Comparison of ENCODE assay signal across 1 cellular context in the genomic region with DNA sequence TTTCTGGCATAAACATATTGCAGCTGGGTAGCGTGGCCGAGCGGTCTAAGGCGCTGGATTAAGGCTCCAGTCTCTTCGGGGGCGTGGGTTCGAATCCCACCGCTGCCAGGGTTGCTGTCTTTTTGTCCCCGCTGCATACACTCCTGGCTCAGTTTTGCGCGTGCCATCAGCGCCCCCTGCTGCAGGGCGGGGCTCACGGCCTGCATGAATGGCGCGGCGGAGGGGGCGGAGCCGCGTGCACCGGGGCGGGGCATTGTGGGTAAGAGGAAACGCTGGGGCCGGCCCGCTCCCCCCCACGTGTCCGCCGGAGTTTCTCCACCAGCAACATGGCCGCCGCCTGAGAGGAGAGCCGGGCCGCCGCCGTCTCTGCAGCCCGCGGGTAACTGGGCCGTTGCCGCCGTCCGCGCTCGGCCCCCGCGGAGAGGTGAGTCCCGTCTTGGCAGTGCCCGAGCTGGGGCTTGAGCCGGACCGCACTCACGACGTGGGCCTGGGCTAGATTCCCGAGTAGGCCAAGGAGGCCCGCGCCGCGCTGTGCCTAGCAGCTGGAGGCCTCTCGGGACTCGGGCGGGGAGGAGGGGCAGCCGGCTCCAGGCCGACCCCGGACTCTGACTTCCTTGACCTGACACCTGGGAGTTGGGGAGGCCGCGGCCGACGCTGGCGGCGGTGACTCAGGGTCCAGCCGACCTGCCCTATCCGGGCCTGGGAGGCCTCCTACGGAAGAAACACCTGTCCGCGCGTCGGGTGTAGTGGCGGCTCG.
TF ChIP-seq lines count a peak whose summit lies in the region.

A gene with protein sequence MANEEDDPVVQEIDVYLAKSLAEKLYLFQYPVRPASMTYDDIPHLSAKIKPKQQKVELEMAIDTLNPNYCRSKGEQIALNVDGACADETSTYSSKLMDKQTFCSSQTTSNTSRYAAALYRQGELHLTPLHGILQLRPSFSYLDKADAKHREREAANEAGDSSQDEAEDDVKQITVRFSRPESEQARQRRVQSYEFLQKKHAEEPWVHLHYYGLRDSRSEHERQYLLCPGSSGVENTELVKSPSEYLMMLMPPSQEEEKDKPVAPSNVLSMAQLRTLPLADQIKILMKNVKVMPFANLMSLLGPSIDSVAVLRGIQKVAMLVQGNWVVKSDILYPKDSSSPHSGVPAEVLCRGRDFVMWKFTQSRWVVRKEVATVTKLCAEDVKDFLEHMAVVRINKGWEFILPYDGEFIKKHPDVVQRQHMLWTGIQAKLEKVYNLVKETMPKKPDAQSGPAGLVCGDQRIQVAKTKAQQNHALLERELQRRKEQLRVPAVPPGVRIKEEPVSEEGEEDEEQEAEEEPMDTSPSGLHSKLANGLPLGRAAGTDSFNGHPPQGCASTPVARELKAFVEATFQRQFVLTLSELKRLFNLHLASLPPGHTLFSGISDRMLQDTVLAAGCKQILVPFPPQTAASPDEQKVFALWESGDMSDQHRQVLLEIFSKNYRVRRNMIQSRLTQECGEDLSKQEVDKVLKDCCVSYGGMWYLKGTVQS (plus strand): TSS at position 296 of the 757 bp plus-strand sequence. CDS start 5,560 bp downstream, outside the sequence.

TF ChIP-seq in HepG2, 621 proteins besides CTCF, POLR2A, EP300 and RAD21 (continued from another document and continues in another):
- TF ChIP-seq, protein P1, sequence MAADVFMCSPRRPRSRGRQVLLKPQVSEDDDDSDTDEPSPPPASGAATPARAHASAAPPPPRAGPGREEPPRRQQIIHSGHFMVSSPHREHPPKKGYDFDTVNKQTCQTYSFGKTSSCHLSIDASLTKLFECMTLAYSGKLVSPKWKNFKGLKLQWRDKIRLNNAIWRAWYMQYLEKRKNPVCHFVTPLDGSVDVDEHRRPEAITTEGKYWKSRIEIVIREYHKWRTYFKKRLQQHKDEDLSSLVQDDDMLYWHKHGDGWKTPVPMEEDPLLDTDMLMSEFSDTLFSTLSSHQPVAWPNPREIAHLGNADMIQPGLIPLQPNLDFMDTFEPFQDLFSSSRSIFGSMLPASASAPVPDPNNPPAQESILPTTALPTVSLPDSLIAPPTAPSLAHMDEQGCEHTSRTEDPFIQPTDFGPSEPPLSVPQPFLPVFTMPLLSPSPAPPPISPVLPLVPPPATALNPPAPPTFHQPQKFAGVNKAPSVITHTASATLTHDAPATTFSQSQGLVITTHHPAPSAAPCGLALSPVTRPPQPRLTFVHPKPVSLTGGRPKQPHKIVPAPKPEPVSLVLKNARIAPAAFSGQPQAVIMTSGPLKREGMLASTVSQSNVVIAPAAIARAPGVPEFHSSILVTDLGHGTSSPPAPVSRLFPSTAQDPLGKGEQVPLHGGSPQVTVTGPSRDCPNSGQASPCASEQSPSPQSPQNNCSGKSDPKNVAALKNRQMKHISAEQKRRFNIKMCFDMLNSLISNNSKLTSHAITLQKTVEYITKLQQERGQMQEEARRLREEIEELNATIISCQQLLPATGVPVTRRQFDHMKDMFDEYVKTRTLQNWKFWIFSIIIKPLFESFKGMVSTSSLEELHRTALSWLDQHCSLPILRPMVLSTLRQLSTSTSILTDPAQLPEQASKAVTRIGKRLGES (CRISPR knock-in tag; IDR thresholded peaks at IDR 0.05; ENCODE audit: borderline replicate concordance): peak; percentile 10
- TF ChIP-seq KAT2B (IDR thresholded peaks at IDR 0.05; ENCODE audit: borderline replicate concordance, low read depth, low read length) (0 out of 2 replicates have a peak, but pooled peaks have one; percentile 10), SMC3 (IDR thresholded peaks at IDR 0.05; ENCODE audit: low read length) (peak; percentile 67; the same call in 1 of the 2 replicates), SAFB2 (CRISPR knock-in tag; IDR thresholded peaks at IDR 0.05; ENCODE audit: borderline replicate concordance, low read depth) (peak; percentile 99), ZNF546 (CRISPR knock-in tag; conservative IDR thresholded peaks at IDR 0.05) (peak; percentile 94), ZNF317 (CRISPR knock-in tag; IDR thresholded peaks at IDR 0.05) (peak; percentile 63), THYN1 (CRISPR knock-in tag; IDR thresholded peaks at IDR 0.05; ENCODE audit: borderline replicate concordance, low read depth) (peak; percentile 100), ZNF232 (CRISPR knock-in tag; IDR thresholded peaks at IDR 0.05; ENCODE audit: borderline replicate concordance) (peak; percentile 65; the same call in 1 of the 2 replicates), FOXC1 (CRISPR knock-in tag; IDR thresholded peaks at IDR 0.05; ENCODE audit: borderline replicate concordance) (peak; percentile 99), BCL3 (CRISPR knock-in tag; IDR thresholded peaks at IDR 0.05) (peak; percentile 100), ZSCAN20 (CRISPR knock-in tag; IDR thresholded peaks at IDR 0.05; ENCODE audit: borderline replicate concordance) (peak; percentile 96; the same call in 1 of the 2 replicates), HES4 (CRISPR knock-in tag; IDR thresholded peaks at IDR 0.05; ENCODE audit: borderline replicate concordance) (peak; percentile 95), CBX5 (CRISPR knock-in tag; IDR thresholded peaks at IDR 0.05; ENCODE audit: borderline replicate concordance) (peak; percentile 92; the same call in 1 of the 2 replicates), ATF2 (CRISPR knock-in tag; IDR thresholded peaks at IDR 0.05) (peak; percentile 96), ATAD3A (CRISPR knock-in tag; IDR thresholded peaks at IDR 0.05) (peak; percentile 26; the same call in 1 of the 2 replicates), SOX13 (IDR thresholded peaks at IDR 0.05) (peak; percentile 65; the same call in 1 of the 2 replicates), SOX13 (CRISPR knock-in tag; conservative IDR thresholded peaks at IDR 0.05 in 1 of 2, IDR thresholded peaks at IDR 0.05 in 1 of 2) (peak; percentile 80 to 95), ZNF749 (CRISPR knock-in tag; IDR thresholded peaks at IDR 0.05; ENCODE audit: borderline replicate concordance) (peak; percentile 97), HMG20A (CRISPR knock-in tag; IDR thresholded peaks at IDR 0.05; ENCODE audit: borderline replicate concordance) (peak; percentile 69), SOX5 (CRISPR knock-in tag; IDR thresholded peaks at IDR 0.05; ENCODE audit: borderline replicate concordance) (peak; percentile 89), EHMT2 (IDR thresholded peaks at IDR 0.05; ENCODE audit: borderline replicate concordance, low read depth, low read length) (no peak), CC2D1A (CRISPR knock-in tag; IDR thresholded peaks at IDR 0.05) (peak; percentile 97; the same call in 1 of the 2 replicates), HCFC1 (IDR thresholded peaks at IDR 0.05; ENCODE audit: low read depth, low read length) (peak; percentile 65), ZNF44 (CRISPR knock-in tag; IDR thresholded peaks at IDR 0.05) (peak; percentile 19; the same call in 1 of the 2 replicates), FOXO4 (CRISPR knock-in tag; conservative IDR thresholded peaks at IDR 0.05) (no peak; the same call in none of the 2 replicates), ETV6 (CRISPR knock-in tag; conservative IDR thresholded peaks at IDR 0.05) (peak; percentile 78), FIP1L1 (IDR thresholded peaks at IDR 0.05; ENCODE audit: borderline replicate concordance, insufficient read depth, low read depth, low read length) (peak; percentile 93), ZNF326 (CRISPR knock-in tag; IDR thresholded peaks at IDR 0.05; ENCODE audit: borderline replicate concordance) (no peak), ZNF839 (CRISPR knock-in tag; IDR thresholded peaks at IDR 0.05; ENCODE audit: borderline replicate concordance) (peak; percentile 70), PBX3 (CRISPR knock-in tag; IDR thresholded peaks at IDR 0.05; ENCODE audit: borderline replicate concordance) (peak; percentile 20; the same call in 1 of the 2 replicates), XRCC5 (optimal IDR thresholded peaks at IDR 0.05; ENCODE audit: low read length) (peak; percentile 99), HNRNPH1 (optimal IDR thresholded peaks at IDR 0.05; ENCODE audit: low read depth, low read length) (peak; percentile 39), MEIS2 (CRISPR knock-in tag; IDR thresholded peaks at IDR 0.05) (peak; percentile 79), NFRKB (IDR thresholded peaks at IDR 0.05) (peak; percentile 88)
- TF ChIP-seq, protein P2, sequence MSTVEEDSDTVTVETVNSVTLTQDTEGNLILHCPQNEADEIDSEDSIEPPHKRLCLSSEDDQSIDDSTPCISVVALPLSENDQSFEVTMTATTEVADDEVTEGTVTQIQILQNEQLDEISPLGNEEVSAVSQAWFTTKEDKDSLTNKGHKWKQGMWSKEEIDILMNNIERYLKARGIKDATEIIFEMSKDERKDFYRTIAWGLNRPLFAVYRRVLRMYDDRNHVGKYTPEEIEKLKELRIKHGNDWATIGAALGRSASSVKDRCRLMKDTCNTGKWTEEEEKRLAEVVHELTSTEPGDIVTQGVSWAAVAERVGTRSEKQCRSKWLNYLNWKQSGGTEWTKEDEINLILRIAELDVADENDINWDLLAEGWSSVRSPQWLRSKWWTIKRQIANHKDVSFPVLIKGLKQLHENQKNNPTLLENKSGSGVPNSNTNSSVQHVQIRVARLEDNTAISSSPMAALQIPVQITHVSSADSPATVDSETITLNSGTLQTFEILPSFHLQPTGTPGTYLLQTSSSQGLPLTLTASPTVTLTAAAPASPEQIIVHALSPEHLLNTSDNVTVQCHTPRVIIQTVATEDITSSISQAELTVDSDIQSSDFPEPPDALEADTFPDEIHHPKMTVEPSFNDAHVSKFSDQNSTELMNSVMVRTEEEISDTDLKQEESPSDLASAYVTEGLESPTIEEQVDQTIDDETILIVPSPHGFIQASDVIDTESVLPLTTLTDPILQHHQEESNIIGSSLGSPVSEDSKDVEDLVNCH (CRISPR knock-in tag; IDR thresholded peaks at IDR 0.05): peak; percentile 92
- TF ChIP-seq, protein P3, sequence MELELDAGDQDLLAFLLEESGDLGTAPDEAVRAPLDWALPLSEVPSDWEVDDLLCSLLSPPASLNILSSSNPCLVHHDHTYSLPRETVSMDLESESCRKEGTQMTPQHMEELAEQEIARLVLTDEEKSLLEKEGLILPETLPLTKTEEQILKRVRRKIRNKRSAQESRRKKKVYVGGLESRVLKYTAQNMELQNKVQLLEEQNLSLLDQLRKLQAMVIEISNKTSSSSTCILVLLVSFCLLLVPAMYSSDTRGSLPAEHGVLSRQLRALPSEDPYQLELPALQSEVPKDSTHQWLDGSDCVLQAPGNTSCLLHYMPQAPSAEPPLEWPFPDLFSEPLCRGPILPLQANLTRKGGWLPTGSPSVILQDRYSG (CRISPR knock-in tag; IDR thresholded peaks at IDR 0.05): peak; percentile 87; the same call in 1 of the 2 replicates
- TF ChIP-seq, protein P4, sequence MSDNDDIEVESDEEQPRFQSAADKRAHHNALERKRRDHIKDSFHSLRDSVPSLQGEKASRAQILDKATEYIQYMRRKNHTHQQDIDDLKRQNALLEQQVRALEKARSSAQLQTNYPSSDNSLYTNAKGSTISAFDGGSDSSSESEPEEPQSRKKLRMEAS (IDR thresholded peaks at IDR 0.05): peak; percentile 98
- TF ChIP-seq, protein P5, sequence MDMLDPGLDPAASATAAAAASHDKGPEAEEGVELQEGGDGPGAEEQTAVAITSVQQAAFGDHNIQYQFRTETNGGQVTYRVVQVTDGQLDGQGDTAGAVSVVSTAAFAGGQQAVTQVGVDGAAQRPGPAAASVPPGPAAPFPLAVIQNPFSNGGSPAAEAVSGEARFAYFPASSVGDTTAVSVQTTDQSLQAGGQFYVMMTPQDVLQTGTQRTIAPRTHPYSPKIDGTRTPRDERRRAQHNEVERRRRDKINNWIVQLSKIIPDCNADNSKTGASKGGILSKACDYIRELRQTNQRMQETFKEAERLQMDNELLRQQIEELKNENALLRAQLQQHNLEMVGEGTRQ (IDR thresholded peaks at IDR 0.05; ENCODE audit: low read depth, low read length): peak; percentile 70
- TF ChIP-seq, protein P5 (CRISPR knock-in tag; IDR thresholded peaks at IDR 0.05; ENCODE audit: borderline replicate concordance): peak; percentile 93
